ENCODE assay signal across 24 cellular contexts in the genomic region with DNA sequence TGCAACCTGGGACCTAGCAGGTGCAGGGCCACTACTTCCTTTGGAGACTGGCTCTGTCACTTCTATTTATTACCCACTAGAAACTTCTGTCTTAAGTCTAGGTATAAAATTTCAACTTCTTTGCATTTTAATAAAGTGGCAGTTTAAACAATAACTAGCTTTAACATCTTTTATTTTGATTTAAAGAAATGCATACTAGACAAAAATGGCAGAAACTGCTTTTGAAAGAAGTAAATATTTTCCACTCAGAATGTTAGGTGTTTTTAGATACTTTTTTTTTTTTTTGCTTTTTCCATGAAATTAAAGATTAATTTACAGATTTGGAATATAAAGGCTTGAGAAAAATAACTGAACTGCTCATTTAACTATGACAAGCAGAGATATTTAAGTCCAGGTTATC.
"Had no signal": no experiment of that assay in that cellular context is flagged by ENCODE, and none has a peak within 500 bp of the region (broad histone marks: within the 10 kb centered on the region; RNA-seq: fewer than 3 reads in every experiment).

No MANE protein-coding gene starts in this region.

- H3K27me3 ChIP-seq: dorsolateral prefrontal cortex, esophagus squamous epithelium, gastrocnemius medialis, heart right ventricle, left lung had no signal

- H3K27ac ChIP-seq: coronary artery, dorsolateral prefrontal cortex, esophagus squamous epithelium, gastrocnemius medialis, heart right ventricle, left lung, lower lobe of right lung had no signal

- H3K4me3 ChIP-seq: coronary artery, dorsolateral prefrontal cortex, esophagus squamous epithelium, gastrocnemius medialis, heart right ventricle, left lung, lower lobe of right lung, mucosa of descending colon had no signal

- DNase-seq: dermis blood vessel endothelial cell; dorsolateral prefrontal cortex; effector CD4-positive, alpha-beta T cell; effector memory CD4-positive, alpha-beta T cell; esophagus squamous epithelium; foreskin fibroblast; foreskin melanocyte; gastrocnemius medialis; glutamatergic neuron; head of caudate nucleus; heart right ventricle; hippocampal formation; left cardiac atrium; left lung; left ventricle myocardium superior; lower lobe of right lung; mesenchymal stem cell; mucosa of descending colon; naive B cell; naive thymus-derived CD8-positive, alpha-beta T cell had no signal

- FAIRE-seq: endothelial cell of umbilical vein, islet of Langerhans, keratinocyte had no signal

- ATAC-seq: gastrocnemius medialis; heart right ventricle; left cardiac atrium; left lung; left ventricle myocardium superior; lower lobe of right lung; mucosa of descending colon; naive thymus-derived CD8-positive, alpha-beta T cell had no signal

- H3K36me3 ChIP-seq: esophagus squamous epithelium, gastrocnemius medialis, heart right ventricle, left lung, lower lobe of right lung had no signal

- H3K4me1 ChIP-seq: esophagus squamous epithelium, gastrocnemius medialis, heart right ventricle, left lung, lower lobe of right lung had no signal

- H3K9me3 ChIP-seq: esophagus squamous epithelium, gastrocnemius medialis, lower lobe of right lung, mucosa of descending colon had no signal
